Comparison of ENCODE assay signal across 17 cellular contexts in the genomic region with DNA sequence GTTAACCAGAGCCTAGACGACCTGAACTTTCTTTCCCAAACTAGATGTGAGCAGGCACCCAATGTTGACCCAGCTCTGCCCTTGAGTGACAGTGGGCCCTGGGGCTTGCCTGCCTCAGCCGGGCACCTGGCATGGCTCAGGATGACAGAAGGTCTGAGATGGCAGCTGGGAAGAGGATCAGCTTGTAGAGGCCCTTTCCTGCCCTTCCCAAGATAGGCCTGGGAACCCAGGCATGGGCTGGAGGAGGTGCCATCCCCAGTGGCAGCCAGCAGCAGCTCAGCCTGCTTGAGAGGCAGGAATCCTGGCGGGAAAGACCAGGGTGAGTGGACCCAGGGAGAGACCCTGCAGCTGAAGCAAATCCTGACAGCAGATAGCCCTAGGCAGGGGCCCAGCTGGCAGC. TPM values are rescaled to one million over a fixed set of nuclear protein-coding genes. Genes with fewer than 3 reads are reported as not detected.
DNase-seq lines count a peak whose midpoint lies in the region; ATAC-seq and TF ChIP-seq lines count a peak whose summit lies in the region.
"Had no signal": no experiment of that assay in that cellular context is flagged by ENCODE, and none has a peak within 500 bp of the region (broad histone marks: within the 10 kb centered on the region; RNA-seq: fewer than 3 reads in every experiment).

No MANE protein-coding gene starts in this region.

- H3K36me3 Mint-ChIP-seq in activated T-helper 17 cell treated with anti-CD3 and anti-CD28 coated beads, Interleukin-2, amount 50 U/mL, for 72 hours (ENCODE audit: low read depth) = peaks cover 85% of the 10 kb centered on the region
- H3K36me3 Mint-ChIP-seq in nephron progenitor cell (ENCODE audit: low read depth) = peaks cover 30% of the 10 kb centered on the region

- peak overlapping the region; percentile 90 for H3K27ac Mint-ChIP-seq in activated T-helper 17 cell treated with anti-CD3 and anti-CD28 coated beads, Interleukin-2, amount 50 U/mL, for 72 hours
- H3K27ac Mint-ChIP-seq in nephron progenitor cell = peak overlapping the region; percentile 12

- no peaks in the 10 kb centered on the region for H3K27me3 Mint-ChIP-seq in activated T-helper 17 cell treated with anti-CD3 and anti-CD28 coated beads, Interleukin-2, amount 50 U/mL, for 72 hours
- H3K27me3 Mint-ChIP-seq in nephron progenitor cell (ENCODE audit: low read depth, poor library complexity) = peaks cover 11% of the 10 kb centered on the region
- H3K27me3 Mint-ChIP-seq: IgD-negative memory B cell had no signal

- TF ChIP-seq CTCF in nephron progenitor cell (IDR thresholded peaks at IDR 0.05) (no peak), GM10266 (IDR thresholded peaks at IDR 0.05; ENCODE audit: control insufficient read depth, insufficient read depth, low read depth, missing control alignments) (no peak)

- DNase-seq in DMS 273 (lab: John Stamatoyannopoulos, UW; ENCODE audit: unreplicated experiment) (peak; percentile 60), DMS 273 treated with DMSO at 0.1 percent for 48 hours (lab: John Stamatoyannopoulos, UW) (no peak), EH (ENCODE audit: low read depth) (peak; percentile 26), nephron progenitor cell (no peak), GM10266 (ENCODE audit: extremely low spot score) (no peak), DMS153 treated with DMSO at 0.1 percent for 48 hours (lab: John Stamatoyannopoulos, UW; ENCODE audit: unreplicated experiment) (no peak)
- DNase-seq in activated naive CD4-positive, alpha-beta T cell treated with Interleukin-2 at 50 U/mL for 16 hours = no peak
- DNase-seq: activated CD4-positive, CD25-positive, alpha-beta regulatory T cell treated with anti-CD3 and anti-CD28 coated beads, Interleukin-2, amount 50 U/mL, for 72 hours; central memory CD4-positive, alpha-beta T cell; NCI-H1930; NCI-H510A; stimulated activated CD4-positive, alpha-beta T cell treated with anti-CD3 and anti-CD28 coated beads, Interleukin-12 subunit alpha, Interleukin-12 subunit beta, amount 100 ng/mL, for 4 hours; thyroid gland had no signal

- no peaks in the 10 kb centered on the region for H3K9me3 Mint-ChIP-seq in activated T-helper 17 cell treated with anti-CD3 and anti-CD28 coated beads, Interleukin-2, amount 50 U/mL, for 72 hours
- H3K9me3 Mint-ChIP-seq in nephron progenitor cell = no peaks in the 10 kb centered on the region
- H3K9me3 Mint-ChIP-seq: IgD-negative memory B cell; nephron; T-helper 2 cell treated with Interferon-gamma antibody and Interleukin-4, amounts not matched to agents 5 μg/mL and 100 μg/mL, for 36 hours had no signal

- H3K4me1 Mint-ChIP-seq in activated T-helper 17 cell treated with anti-CD3 and anti-CD28 coated beads, Interleukin-2, amount 50 U/mL, for 72 hours = peaks cover 15% of the 10 kb centered on the region
- H3K4me1 Mint-ChIP-seq in nephron progenitor cell = peaks cover 38% of the 10 kb centered on the region
- H3K4me1 Mint-ChIP-seq: IgD-negative memory B cell had no signal

- no peak for ATAC-seq in activated T-helper 17 cell treated with anti-CD3 and anti-CD28 coated beads, Interleukin-2, amount 50 U/mL, for 72 hours (replicated peaks)

- H3K4me3 Mint-ChIP-seq in activated T-helper 17 cell treated with anti-CD3 and anti-CD28 coated beads, Interleukin-2, amount 50 U/mL, for 72 hours = no peak overlapping the region
- no peak overlapping the region for H3K4me3 Mint-ChIP-seq in nephron progenitor cell
- H3K4me3 Mint-ChIP-seq: IgD-negative memory B cell; nephron; T-helper 2 cell treated with Interferon-gamma antibody and Interleukin-4, amounts not matched to agents 5 μg/mL and 100 μg/mL, for 36 hours had no signal

RNA-seq across cellular contexts. Expression of a gene that starts 59.1 kb away (rescaled TPM):
- 1 to 10 TPM; 2.0 to 5.6 TPM for total RNA-seq in activated T-helper 17 cell treated with anti-CD3 and anti-CD28 coated beads, Interleukin-2, amount 50 U/mL, for 72 hours

Comparison
In these comparisons a context has a peak if more than half of its experiments do, and no peak if none do; other contexts are left out.
1. DNase-seq: peak in DMS 273 (single experiment) and EH (single experiment); none in DMS 273 treated with DMSO at 0.1 percent for 48 hours (single experiment), nephron progenitor cell (single experiment), GM10266 (single experiment), activated naive CD4-positive, alpha-beta T cell treated with Interleukin-2 at 50 U/mL for 16 hours (single experiment) and DMS153 treated with DMSO at 0.1 percent for 48 hours (single experiment).